8 cellular contexts compared by ENCODE assay signal in genomic region chr5:131633830-131634229, GRCh38. TPM values are rescaled to one million over a fixed set of nuclear protein-coding genes. Genes with fewer than 3 reads are reported as not detected.
DNase-seq lines count a peak whose midpoint lies in the region; ATAC-seq, FAIRE-seq and TF ChIP-seq lines count a peak whose summit lies in the region.

No MANE protein-coding gene starts in this region.

- TF ChIP-seq EP300 in H1 (IDR thresholded peaks at IDR 0.05; ENCODE audit: borderline replicate concordance in 1 of 2, low read depth in 2 of 2, low read length in 2 of 2) (no peak), ovary (IDR thresholded peaks at IDR 0.05) (no peak)

- H3K4me3 ChIP-seq in DND-41 (ENCODE audit: low read depth in 1 of 2, low read length in 2 of 2): peak overlapping the region; percentile 65 to 84
- peak overlapping the region; percentile 100 for H3K4me3 ChIP-seq in OCI-LY3 (ENCODE audit: low read length)
- peak overlapping the region; percentile 89 to 99 (median 96); a peak in 7 of 8 replicates for H3K4me3 ChIP-seq in H1 (ENCODE audit: extremely low read depth in 1 of 4, insufficient read depth in 2 of 4, low read depth in 3 of 4, low read length in 4 of 4)
- peak overlapping the region; percentile 88 for H3K4me3 ChIP-seq in ovary

- H4K5ac ChIP-seq in H1 (ENCODE audit: insufficient read length, low read depth, low read length): no peak overlapping the region

- no peak overlapping the region for H2BK120ac ChIP-seq in H1 (replicated peaks; ENCODE audit: low read depth, low read length)

- 59% methylated on average over 5 of the region's 5 CpGs; no CpG with 5 or more reads in 1 of the 2 experiments for WGBS in H1 (ENCODE audit: extremely low coverage in 1 of 2, insufficient coverage in 1 of 2, insufficient read length in 1 of 2, insufficient replicate concordance in 2 of 2, low coverage in 1 of 2, low lambda C conversion rate in 2 of 2, missing lambda C conversion rate in 1 of 2), 2 experiments
- 43 to 57% (median 53%) methylated on average over 5 of the region's 5 CpGs for WGBS in ovary, 3 donors

- H3K9ac ChIP-seq in DND-41 (ENCODE audit: low read depth, low read length) (peak overlapping the region; percentile 88), OCI-LY3 (ENCODE audit: low read length) (peak overlapping the region; percentile 98), H1 (replicated peaks in 1 of 4; ENCODE audit: extremely low read depth in 1 of 4, low read depth in 3 of 4, low read length in 3 of 4) (peak overlapping the region in 1 of 4 experiments; percentile 92; a peak in 1 of 7 replicates)

- H4K20me1 ChIP-seq in DND-41 (ENCODE audit: insufficient read depth, low read length): peaks cover 16% of the 10 kb centered on the region; the same call in 1 of the 2 replicates
- H4K20me1 ChIP-seq in OCI-LY3 (ENCODE audit: insufficient read depth, low read length): peaks cover 41% of the 10 kb centered on the region
- peaks cover 2 to 11% of the 10 kb centered on the region in 2 experiments for H4K20me1 ChIP-seq in H1 (replicated peaks in 1 of 2; ENCODE audit: control insufficient read depth in 1 of 2, insufficient read depth in 2 of 2, low read length in 2 of 2)

- intact Hi-C loops in ovary (cut with DNase I): loop anchor here in 1 of 4 donors (2.0 to 10.0 kb wide), 2 partner anchors 163 to 861 kb away; partner anchors contain the start of genes FNIP1 and IRF1

- H3K79me2 ChIP-seq in DND-41 (ENCODE audit: insufficient read depth, low read length) (peaks cover 62% of the 10 kb centered on the region), OCI-LY3 (ENCODE audit: low read length) (peaks cover 62% of the 10 kb centered on the region), H1 (ENCODE audit: control insufficient read depth in 1 of 2, insufficient read depth in 2 of 2, low read length in 2 of 2) (peaks cover 20 to 60% of the 10 kb centered on the region in 2 experiments)

- no peak for TF ChIP-seq POLR2A in H1 (IDR thresholded peaks at IDR 0.05; ENCODE audit: control extremely low read depth in 1 of 2, low read depth in 2 of 2, low read length in 2 of 2)
- TF ChIP-seq POLR2A in ovary (IDR thresholded peaks at IDR 0.05): no peak

- no peak for ATAC-seq in DND-41 (ENCODE audit: insufficient read depth, low read depth)
- no peak for ATAC-seq in HG03280 (IDR thresholded peaks at IDR 0.05; ENCODE audit: unreplicated experiment)
- no peak for ATAC-seq in esophagus mucosa
- no peak for ATAC-seq in HG03354 (IDR thresholded peaks at IDR 0.05; ENCODE audit: poor library complexity, severe bottlenecking, unreplicated experiment)

- peak overlapping the region; percentile 69 for H3K4me2 ChIP-seq in DND-41 (ENCODE audit: insufficient read depth, low read length)
- peak overlapping the region; percentile 94 for H3K4me2 ChIP-seq in OCI-LY3 (ENCODE audit: low read length)
- H3K4me2 ChIP-seq in H1 (ENCODE audit: insufficient read depth in 1 of 2, low read depth in 2 of 2, low read length in 2 of 2): peak overlapping the region; percentile 82 to 90

- H3K4ac ChIP-seq in H1 (replicated peaks; ENCODE audit: insufficient read length, low read depth, low read length): no peak overlapping the region

- no peak overlapping the region for H2AK5ac ChIP-seq in H1 (ENCODE audit: low read depth, low read length)

- H2BK20ac ChIP-seq in H1 (ENCODE audit: low read length): no peak overlapping the region

- H3K23me2 ChIP-seq in H1 (ENCODE audit: low read depth, low read length): peaks cover 2% of the 10 kb centered on the region; the same call in 1 of the 2 replicates

- H2BK12ac ChIP-seq in H1 (ENCODE audit: low read depth, low read length): no peak overlapping the region

- CTCF ChIA-PET in H1 (lab: Charles Lee; ENCODE audit: partially characterized antibody): interaction anchor here (0.6 to 3.6 kb wide), 3 partner anchors 23 to 1596 kb away, joined by 3 to 17 read pairs (median 3); no protein-coding TSS in a partner anchor

- no peak for TF ChIP-seq RAD21 in H1 (IDR thresholded peaks at IDR 0.05 in 1 of 2, conservative IDR thresholded peaks at IDR 0.05 in 1 of 2; ENCODE audit: low read depth in 2 of 2, low read length in 2 of 2)

- POLR2A ChIA-PET in H1 (lab: Charles Lee; ENCODE audit: partially characterized antibody): no interaction called here

- no peak overlapping the region for H4K8ac ChIP-seq in H1 (ENCODE audit: extremely low read depth, insufficient read depth, low read length)

- no peak for FAIRE-seq in H1 (lab: Jason Lieb, UNC)

- no peak overlapping the region for H3K23ac ChIP-seq in H1 (ENCODE audit: insufficient read length)

- H3K14ac ChIP-seq in H1 (ENCODE audit: insufficient read length): no peak overlapping the region

- H3K18ac ChIP-seq in H1 (ENCODE audit: extremely low read depth, low read length): no peak overlapping the region

- H3K27ac ChIP-seq in DND-41 (ENCODE audit: low read length): peak overlapping the region; percentile 88
- peak overlapping the region; percentile 99 for H3K27ac ChIP-seq in OCI-LY3 (ENCODE audit: low read length)
- H3K27ac ChIP-seq in H1 (ENCODE audit: low read depth, low read length): no peak overlapping the region
- H3K27ac ChIP-seq in ovary: no peak overlapping the region

- DNase-seq in DND-41: no peak
- DNase-seq in H1 (ENCODE audit: low read depth in 1 of 2, low spot score in 2 of 2): no peak
- DNase-seq in ovary: no peak
- no peak for DNase-seq in amygdala (lab: John Stamatoyannopoulos, UW)

- H3K27me3 ChIP-seq in DND-41 (ENCODE audit: insufficient read depth, low read length, poor library complexity) (no peaks in the 10 kb centered on the region), OCI-LY3 (ENCODE audit: low read depth, low read length) (no peaks in the 10 kb centered on the region), H1 (replicated peaks in 1 of 4; ENCODE audit: control insufficient read depth in 3 of 4, extremely low read depth in 1 of 4, insufficient read depth in 3 of 4, low read length in 3 of 4) (no peaks in the 10 kb centered on the region), ovary (no peaks in the 10 kb centered on the region)

- no peak overlapping the region for H2BK5ac ChIP-seq in H1 (ENCODE audit: low read depth, low read length)

- no peak overlapping the region for H2AFZ ChIP-seq in DND-41 (ENCODE audit: low read depth, low read length)
- no peak overlapping the region for H2AFZ ChIP-seq in OCI-LY3 (ENCODE audit: low read depth, low read length)
- no peak overlapping the region for H2AFZ ChIP-seq in H1 (ENCODE audit: low read length)

- H4K91ac ChIP-seq in H1 (replicated peaks; ENCODE audit: insufficient read length, low read length): no peak overlapping the region

- H3K4me1 ChIP-seq in DND-41 (ENCODE audit: insufficient read depth, low read length): peaks cover 58% of the 10 kb centered on the region
- H3K4me1 ChIP-seq in OCI-LY3 (ENCODE audit: low read length): peaks cover 20% of the 10 kb centered on the region
- peaks cover 0 to 2% (median 0%) of the 10 kb centered on the region in 4 experiments; a peak in 1 of 7 replicates for H3K4me1 ChIP-seq in H1 (replicated peaks in 1 of 4; ENCODE audit: control insufficient read depth in 3 of 4, insufficient read depth in 4 of 4, low read length in 3 of 4)
- H3K4me1 ChIP-seq in ovary (ENCODE audit: insufficient read depth): peaks cover 2% of the 10 kb centered on the region

- no peak overlapping the region for H2BK15ac ChIP-seq in H1 (ENCODE audit: low read length)

- H3K9me3 ChIP-seq in DND-41 (ENCODE audit: insufficient read depth, low read length, severe bottlenecking) (no peaks in the 10 kb centered on the region), OCI-LY3 (ENCODE audit: insufficient read depth, low read length) (no peaks in the 10 kb centered on the region), H1 (ENCODE audit: insufficient read depth in 2 of 2, low read depth in 1 of 2, low read length in 1 of 2) (no peaks in the 10 kb centered on the region), ovary (no peaks in the 10 kb centered on the region)

- TF ChIP-seq CTCF in DND-41 (IDR thresholded peaks at IDR 0.05; ENCODE audit: borderline replicate concordance, extremely low read depth, low read length, poor library complexity, severe bottlenecking) (no peak), OCI-LY3 (IDR thresholded peaks at IDR 0.05; ENCODE audit: low read depth, low read length) (no peak), H1 (IDR thresholded peaks at IDR 0.05; ENCODE audit: control extremely low read depth in 1 of 3, insufficient read depth in 1 of 3, low read depth in 1 of 3, low read length in 3 of 3) (no peak), ovary (IDR thresholded peaks at IDR 0.05) (no peak)

- H3K79me1 ChIP-seq in H1 (ENCODE audit: low read depth, low read length): no peaks in the 10 kb centered on the region; the same call in 1 of the 2 replicates

- H3K56ac ChIP-seq in H1 (replicated peaks; ENCODE audit: insufficient read length, low read depth, low read length): no peak overlapping the region

- H3K36me3 ChIP-seq in DND-41 (ENCODE audit: insufficient read depth, low read length): peaks cover 5% of the 10 kb centered on the region; the same call in 1 of the 2 replicates
- H3K36me3 ChIP-seq in OCI-LY3 (replicated peaks; ENCODE audit: low read depth, low read length): peaks cover 9% of the 10 kb centered on the region
- no peaks in the 10 kb centered on the region for H3K36me3 ChIP-seq in H1 (ENCODE audit: control insufficient read depth in 2 of 4, insufficient read depth in 4 of 4, low read length in 3 of 4)
- H3K36me3 ChIP-seq in ovary: no peaks in the 10 kb centered on the region

TF ChIP-seq in H1, 55 proteins besides CTCF, POLR2A, EP300 and RAD21:
- TF ChIP-seq SIN3A (conservative IDR thresholded peaks at IDR 0.05 in 1 of 2, IDR thresholded peaks at IDR 0.05 in 1 of 2; ENCODE audit: low read depth in 1 of 2, low read length in 2 of 2): no peak
- TF ChIP-seq NANOG (IDR thresholded peaks at IDR 0.05; ENCODE audit: insufficient read depth, low read depth, low read length, poor library complexity, severe bottlenecking): no peak
- TF ChIP-seq, protein P1, sequence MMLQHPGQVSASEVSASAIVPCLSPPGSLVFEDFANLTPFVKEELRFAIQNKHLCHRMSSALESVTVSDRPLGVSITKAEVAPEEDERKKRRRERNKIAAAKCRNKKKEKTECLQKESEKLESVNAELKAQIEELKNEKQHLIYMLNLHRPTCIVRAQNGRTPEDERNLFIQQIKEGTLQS (IDR thresholded peaks at IDR 0.05; ENCODE audit: insufficient read depth, low read depth, low read length): no peak
- TF ChIP-seq EGR1 (IDR thresholded peaks at IDR 0.05; ENCODE audit: borderline replicate concordance, low read depth, low read length): no peak
- TF ChIP-seq SP4 (IDR thresholded peaks at IDR 0.05; ENCODE audit: low read length): no peak

RNA-seq across cellular contexts. Expression of gene RAPGEF6, which starts 1.2 kb away (rescaled TPM):
- total RNA-seq in H1 (2021; fragmentation: NEBNext Ultra II Directional; extraction: Animal tissue kit (Norgen Biotek cat#: 25700)): 15.8 and 20.0 TPM in 2 replicates
- 2.9 and 4.8 TPM in 2 replicates for polyA plus RNA-seq in H1 (2011; rRNA removed)
- polyA plus RNA-seq in H1 (2011; cell fraction: cytosol; rRNA removed): 6.1 TPM
- polyA plus RNA-seq in H1 (2011; cell fraction: nucleus; rRNA removed): 8.9 TPM
- polyA plus RNA-seq in H1 (2012, experiment 1 of 2): 5.1 to 8.6 TPM (median 6.4 TPM) in 4 replicates
- 0.50 TPM for polyA plus RNA-seq in H1 (2012, experiment 2 of 2)
- polyA plus RNA-seq in H1 (2013, experiment 1 of 2): 7.2 TPM
- polyA plus RNA-seq in H1 (2013, experiment 2 of 2): 24.3 TPM
- 45.0 and 65.3 TPM in 2 replicates for polyA minus RNA-seq in H1 (2011; rRNA and poly(A)+ RNA removed)
- 23.0 TPM for polyA minus RNA-seq in H1 (2011; cell fraction: cytosol; rRNA and poly(A)+ RNA removed)
- polyA minus RNA-seq in H1 (2011; cell fraction: nucleus; rRNA and poly(A)+ RNA removed): 74.6 TPM
- total RNA-seq in ovary: 10 to 100 TPM; 15.6 to 25.8 (median 19.2) TPM
- polyA plus RNA-seq in ovary: 1 to 10 TPM; 4.2 to 6.1 TPM
- 8.6 TPM for total RNA-seq in esophagus mucosa

Comparison
In these comparisons a context has a peak if more than half of its experiments do, and no peak if none do; other contexts are left out.
1. H3K27ac ChIP-seq: peak in DND-41 (single experiment) and OCI-LY3 (single experiment); none in H1 (single experiment) and ovary (0 of 2).
2. Peak in every context shown above with its lines, with median percentiles within 50 percentile points of each other: H3K4me2 ChIP-seq and H3K4me3 ChIP-seq.